In the genomic region with DNA sequence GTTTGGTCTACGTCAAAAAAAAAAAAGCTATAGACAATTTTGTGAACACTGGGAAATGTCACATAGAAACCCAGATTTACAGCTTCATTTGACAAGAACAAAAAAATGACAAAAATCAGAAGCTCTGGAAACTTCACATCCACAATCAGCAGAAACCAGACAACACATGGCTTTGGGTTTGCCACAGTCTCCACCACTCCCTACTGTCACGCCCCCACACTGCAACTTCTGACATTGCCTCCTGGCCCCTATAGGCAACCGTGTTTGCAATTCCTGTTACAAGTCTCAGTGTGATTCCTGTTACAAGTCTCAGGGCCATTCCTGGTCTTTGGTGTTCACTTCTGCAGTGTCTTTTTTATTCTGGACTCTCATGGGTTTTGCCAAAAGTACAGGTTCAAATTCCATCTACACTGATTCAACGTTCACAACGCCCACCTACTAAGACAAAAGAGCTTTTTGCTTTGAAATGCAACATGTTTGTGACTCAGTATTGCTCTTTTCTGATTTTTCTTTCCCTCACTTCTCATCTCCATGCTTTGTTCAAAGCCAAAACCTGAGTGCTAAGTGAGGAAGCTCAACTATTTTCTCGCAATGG, we compare ENCODE assay signal across 27 cellular contexts. TPM values are rescaled to one million over a fixed set of nuclear protein-coding genes. Genes with fewer than 3 reads are reported as not detected.
"Had no signal": no experiment of that assay in that cellular context is flagged by ENCODE, and none has a peak within 500 bp of the region (broad histone marks: within the 10 kb centered on the region; RNA-seq: fewer than 3 reads in every experiment).

No MANE protein-coding gene starts in this region.

- H3K27ac ChIP-seq: adrenal gland, body of pancreas, KMS-11, SK-N-MC had no signal

- H3K4me1 ChIP-seq: adrenal gland had no signal

- H3K9me3 Mint-ChIP-seq: activated B cell treated with CpG ODN at 0.5 μM for 24 hours; activated CD4-positive, alpha-beta T cell treated with anti-CD3 and anti-CD28 coated beads, Interleukin-2, amount 10 ng/mL, durations not matched to agents 24 days and 14 days; activated naive CD8-positive, alpha-beta T cell treated with anti-CD3 and anti-CD28 coated beads, Interleukin-2, amount 10 ng/mL, durations not matched to agents 7 days and 5 days; central memory CD8-positive, alpha-beta T cell; T-cell had no signal

- H3K4me3 Mint-ChIP-seq: activated B cell treated with CpG ODN at 0.5 μM for 24 hours; activated CD4-positive, alpha-beta T cell treated with anti-CD3 and anti-CD28 coated beads, Interleukin-2, amount 10 ng/mL, durations not matched to agents 24 days and 14 days; activated naive CD8-positive, alpha-beta T cell treated with anti-CD3 and anti-CD28 coated beads, Interleukin-2, amount 10 ng/mL, durations not matched to agents 7 days and 5 days; central memory CD8-positive, alpha-beta T cell; T-cell had no signal

- DNase-seq: activated B cell treated with CpG ODN at 0.5 μM for 24 hours; activated CD4-positive, alpha-beta T cell treated with anti-CD3 and anti-CD28 coated beads for 1 hour; activated CD4-positive, alpha-beta T cell treated with anti-CD3 and anti-CD28 coated beads, Interleukin-2, amount 10 ng/mL, durations not matched to agents 24 days and 14 days; activated CD4-positive, alpha-beta T cell treated with anti-CD3 and anti-CD28 coated beads, Interleukin-2, amount 50 U/mL, for 48 hours; activated naive CD4-positive, alpha-beta T cell treated with anti-CD3 and anti-CD28 coated beads, Interleukin-2, amount 50 U/mL, for 16 hours; activated naive CD8-positive, alpha-beta T cell treated with anti-CD3 and anti-CD28 coated beads, Interleukin-2, amount 10 ng/mL, durations not matched to agents 7 days and 5 days; activated T-cell treated with anti-CD3 and anti-CD28 coated beads, Interleukin-2, amount 50 U/mL, for 48 hours; adrenal gland; aorta; body of pancreas; NCI-H1092; NCI-H1417; NCI-H1930; NCI-H345; NCI-H510A treated with DMSO at 0.1 percent for 48 hours; NCI-H69; NK-92 treated with Interleukin-12 subunit alpha and Interleukin-12 subunit beta, amount 100 ng/mL, for 24 hours; OCI-M1; RPMI8226; T-cell; T-helper 2 cell; T1000 had no signal

- H3K27ac Mint-ChIP-seq: activated B cell treated with CpG ODN at 0.5 μM for 24 hours; activated CD4-positive, alpha-beta T cell treated with anti-CD3 and anti-CD28 coated beads, Interleukin-2, amount 10 ng/mL, durations not matched to agents 24 days and 14 days; activated naive CD8-positive, alpha-beta T cell treated with anti-CD3 and anti-CD28 coated beads, Interleukin-2, amount 10 ng/mL, durations not matched to agents 7 days and 5 days; T-cell had no signal

- ATAC-seq: body of pancreas, Panc1, Right ventricle myocardium inferior, T-cell had no signal

- H3K27me3 ChIP-seq: adrenal gland, body of pancreas had no signal

- H3K27me3 Mint-ChIP-seq: activated B cell treated with CpG ODN at 0.5 μM for 24 hours; activated naive CD8-positive, alpha-beta T cell treated with anti-CD3 and anti-CD28 coated beads, Interleukin-2, amount 10 ng/mL, durations not matched to agents 7 days and 5 days had no signal

- H3K9ac ChIP-seq: KMS-11 had no signal

- H3K4me3 ChIP-seq: adrenal gland, body of pancreas, SK-N-MC had no signal

- H3K9me3 ChIP-seq: adrenal gland, body of pancreas had no signal

- H3K36me3 ChIP-seq: adrenal gland had no signal

- H3K36me3 Mint-ChIP-seq: activated naive CD8-positive, alpha-beta T cell treated with anti-CD3 and anti-CD28 coated beads, Interleukin-2, amount 10 ng/mL, durations not matched to agents 7 days and 5 days; T-cell had no signal

- H3K4me1 Mint-ChIP-seq: activated B cell treated with CpG ODN at 0.5 μM for 24 hours; activated naive CD8-positive, alpha-beta T cell treated with anti-CD3 and anti-CD28 coated beads, Interleukin-2, amount 10 ng/mL, durations not matched to agents 7 days and 5 days had no signal

RNA-seq across cellular contexts. Expression of a gene that starts 12.0 kb away (rescaled TPM):
- total RNA-seq: activated CD4-positive, alpha-beta T cell treated with anti-CD3 and anti-CD28 coated beads, Interleukin-2, amount 10 ng/mL, durations not matched to agents 24 days and 14 days; activated naive CD8-positive, alpha-beta T cell treated with anti-CD3 and anti-CD28 coated beads, Interleukin-2, amount 10 ng/mL, durations not matched to agents 7 days and 5 days had no signal
